36 cellular contexts compared by ENCODE assay signal in genomic region chr17:40173778-40174135, GRCh38.
"Had no signal": no experiment of that assay in that cellular context is flagged by ENCODE, and none has a peak within 500 bp of the region (broad histone marks: within the 10 kb centered on the region; RNA-seq: fewer than 3 reads in every experiment).

No MANE protein-coding gene starts in this region.

- H3K9me3 Mint-ChIP-seq: activated B cell treated with CpG ODN at 0.5 μM for 24 hours; activated CD4-positive, alpha-beta memory T cell treated with anti-CD3 and anti-CD28 coated beads for 36 hours; activated CD4-positive, alpha-beta T cell treated with anti-CD3 and anti-CD28 coated beads, Interleukin-2, amount 10 ng/mL, durations not matched to agents 24 days and 14 days; activated naive CD8-positive, alpha-beta T cell treated with anti-CD3 and anti-CD28 coated beads for 36 hours; activated naive CD8-positive, alpha-beta T cell treated with anti-CD3 and anti-CD28 coated beads, Interleukin-2, amount 50 U/mL, for 24 hours; brain; effector memory CD8-positive, alpha-beta T cell; T-helper 2 cell treated with Interferon-gamma antibody and Interleukin-4, amounts not matched to agents 5 μg/mL and 100 μg/mL, for 36 hours had no signal

- DNase-seq: activated B cell treated with CpG ODN at 0.5 μM for 24 hours; activated CD4-positive, alpha-beta memory T cell treated with anti-CD3 and anti-CD28 coated beads for 36 hours; activated CD4-positive, alpha-beta T cell treated with anti-CD3 and anti-CD28 coated beads, Interleukin-2, amount 10 ng/mL, durations not matched to agents 24 days and 14 days; activated CD8-positive, alpha-beta memory T cell treated with anti-CD3 and anti-CD28 coated beads, Interleukin-2, amount 10 ng/mL, durations not matched to agents 7 days and 5 days; activated CD8-positive, alpha-beta memory T cell treated with anti-CD3 and anti-CD28 coated beads, Interleukin-2, amount 50 U/mL, for 4 hours; activated CD8-positive, alpha-beta T cell treated with anti-CD3 and anti-CD28 coated beads, Interleukin-2, amount 10 ng/mL, durations not matched to agents 7 days and 5 days; activated gamma-delta T cell; activated naive CD4-positive, alpha-beta T cell; activated naive CD4-positive, alpha-beta T cell treated with anti-CD3 and anti-CD28 coated beads, Interleukin-2, amount 50 U/mL, for 16 hours; activated naive CD8-positive, alpha-beta T cell treated with anti-CD3 and anti-CD28 coated beads for 36 hours; activated naive CD8-positive, alpha-beta T cell treated with anti-CD3 and anti-CD28 coated beads, Interleukin-2, amount 50 U/mL, for 24 hours; activated T-cell treated with anti-CD3 and anti-CD28 coated beads, Interleukin-2, amount 50 U/mL, for 1 hour; activated T-cell treated with anti-CD3 and anti-CD28 coated beads, Interleukin-2, amount 50 U/mL, for 48 hours; adrenal gland; amygdala; central memory CD4-positive, alpha-beta T cell; cerebellar nuclear complex; cortex of kidney; dermis blood vessel endothelial cell; effector CD4-positive, alpha-beta T cell; effector memory CD8-positive, alpha-beta T cell; erythroblast; esophagus squamous epithelium; foreskin melanocyte; head of caudate nucleus; T-helper 1 cell; T-helper 17 cell; T1000; WERI-Rb-1 had no signal

- H3K4me3 Mint-ChIP-seq: activated B cell treated with CpG ODN at 0.5 μM for 24 hours; activated CD4-positive, alpha-beta memory T cell treated with anti-CD3 and anti-CD28 coated beads for 36 hours; activated CD4-positive, alpha-beta T cell treated with anti-CD3 and anti-CD28 coated beads, Interleukin-2, amount 10 ng/mL, durations not matched to agents 24 days and 14 days; activated CD8-positive, alpha-beta memory T cell treated with anti-CD3 and anti-CD28 coated beads, Interleukin-2, amount 10 ng/mL, durations not matched to agents 7 days and 5 days; activated CD8-positive, alpha-beta T cell treated with anti-CD3 and anti-CD28 coated beads, Interleukin-2, amount 10 ng/mL, durations not matched to agents 7 days and 5 days; activated naive CD8-positive, alpha-beta T cell treated with anti-CD3 and anti-CD28 coated beads for 36 hours; activated naive CD8-positive, alpha-beta T cell treated with anti-CD3 and anti-CD28 coated beads, Interleukin-2, amount 50 U/mL, for 24 hours; brain; effector memory CD8-positive, alpha-beta T cell; T-helper 17 cell; T-helper 2 cell treated with Interferon-gamma antibody and Interleukin-4, amounts not matched to agents 5 μg/mL and 100 μg/mL, for 36 hours had no signal

- H3K36me3 ChIP-seq: breast epithelium had no signal

- H3K4me3 ChIP-seq: adrenal gland, breast epithelium, cardiac muscle cell, esophagus squamous epithelium, gastroesophageal sphincter had no signal

- H3K27ac ChIP-seq: adrenal gland, breast epithelium, cardiac muscle cell, gastroesophageal sphincter, WERI-Rb-1 had no signal

- H3K9me3 ChIP-seq: adrenal gland, breast epithelium, esophagus squamous epithelium, gastroesophageal sphincter had no signal

- ATAC-seq: activated CD4-positive, CD25-positive, alpha-beta regulatory T cell treated with anti-CD3 and anti-CD28 coated beads, Interleukin-2, amount 50 U/mL, for 24 hours; activated CD8-positive, alpha-beta memory T cell treated with anti-CD3 and anti-CD28 coated beads, Interleukin-2, amount 10 ng/mL, durations not matched to agents 7 days and 5 days; activated CD8-positive, alpha-beta T cell treated with anti-CD3 and anti-CD28 coated beads, Interleukin-2, amount 10 ng/mL, durations not matched to agents 7 days and 5 days; activated naive CD8-positive, alpha-beta T cell treated with anti-CD3 and anti-CD28 coated beads, Interleukin-2, amount 50 U/mL, for 24 hours; effector memory CD8-positive, alpha-beta T cell; gastroesophageal sphincter; T-helper 17 cell had no signal

- FAIRE-seq: colon had no signal

- H3K27me3 Mint-ChIP-seq: activated B cell treated with CpG ODN at 0.5 μM for 24 hours; activated CD4-positive, alpha-beta memory T cell treated with anti-CD3 and anti-CD28 coated beads for 36 hours; activated CD4-positive, alpha-beta T cell treated with anti-CD3 and anti-CD28 coated beads, Interleukin-2, amount 10 ng/mL, durations not matched to agents 24 days and 14 days; activated CD8-positive, alpha-beta memory T cell treated with anti-CD3 and anti-CD28 coated beads, Interleukin-2, amount 10 ng/mL, durations not matched to agents 7 days and 5 days; activated naive CD8-positive, alpha-beta T cell treated with anti-CD3 and anti-CD28 coated beads, Interleukin-2, amount 50 U/mL, for 24 hours; effector memory CD8-positive, alpha-beta T cell; T-helper 17 cell had no signal

- H3K27ac Mint-ChIP-seq: activated B cell treated with CpG ODN at 0.5 μM for 24 hours; activated CD4-positive, alpha-beta memory T cell treated with anti-CD3 and anti-CD28 coated beads for 36 hours; activated CD4-positive, alpha-beta T cell treated with anti-CD3 and anti-CD28 coated beads, Interleukin-2, amount 10 ng/mL, durations not matched to agents 24 days and 14 days; activated CD8-positive, alpha-beta memory T cell treated with anti-CD3 and anti-CD28 coated beads, Interleukin-2, amount 10 ng/mL, durations not matched to agents 7 days and 5 days; activated CD8-positive, alpha-beta T cell treated with anti-CD3 and anti-CD28 coated beads, Interleukin-2, amount 10 ng/mL, durations not matched to agents 7 days and 5 days; activated naive CD8-positive, alpha-beta T cell treated with anti-CD3 and anti-CD28 coated beads, Interleukin-2, amount 50 U/mL, for 24 hours; effector memory CD8-positive, alpha-beta T cell; T-helper 2 cell treated with Interferon-gamma antibody and Interleukin-4, amounts not matched to agents 5 μg/mL and 100 μg/mL, for 36 hours had no signal

- H3K27me3 ChIP-seq: adrenal gland, breast epithelium, cardiac muscle cell, esophagus squamous epithelium, gastroesophageal sphincter had no signal

- H3K4me1 ChIP-seq: breast epithelium had no signal
